ENCODE assay signal across 16 cellular contexts in the genomic region with DNA sequence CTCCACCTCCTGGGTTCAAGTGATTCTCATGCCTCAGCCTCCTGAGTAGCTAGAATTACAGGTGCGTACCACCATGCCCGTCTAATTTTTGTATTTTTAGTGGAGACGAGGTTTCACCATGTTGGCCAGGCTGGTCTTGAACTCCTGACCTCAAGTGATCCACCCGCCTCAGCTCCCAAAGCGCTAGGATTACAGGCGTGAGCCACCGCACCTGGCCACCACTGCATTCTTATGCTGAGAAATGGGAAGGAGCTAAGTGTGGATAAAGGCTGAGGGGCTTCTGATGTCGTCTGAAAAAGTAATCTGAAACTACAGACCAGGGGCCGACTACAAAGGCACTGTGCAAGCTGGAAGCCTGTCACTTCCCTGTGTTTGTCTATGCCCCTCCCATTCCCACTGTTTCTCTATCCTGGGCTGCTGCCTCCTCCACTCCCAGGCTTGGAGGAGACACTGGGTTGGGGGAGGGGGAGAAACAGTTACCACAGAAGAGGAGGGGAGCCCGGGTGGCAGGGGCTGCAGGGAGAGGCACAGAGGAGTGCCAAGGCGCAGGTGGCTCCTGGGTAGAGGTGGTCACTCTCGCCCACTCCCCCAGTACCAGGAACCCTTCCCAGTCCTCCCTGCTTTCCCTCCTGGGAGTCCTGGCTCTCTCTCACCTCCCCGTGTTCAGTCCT. TPM values are rescaled to one million over a fixed set of nuclear protein-coding genes. Genes with fewer than 3 reads are reported as not detected.
DNase-seq lines count a peak whose midpoint lies in the region; ATAC-seq and TF ChIP-seq lines count a peak whose summit lies in the region.
"Had no signal": no experiment of that assay in that cellular context is flagged by ENCODE, and none has a peak within 500 bp of the region (broad histone marks: within the 10 kb centered on the region; RNA-seq: fewer than 3 reads in every experiment).

No MANE protein-coding gene starts in this region.

- no peaks in the 10 kb centered on the region for H3K79me1 ChIP-seq in H9 (ENCODE audit: insufficient read depth, low read depth, low read length, poor library complexity, severe bottlenecking)

- H3K27me3 Mint-ChIP-seq in H9 (ENCODE audit: low read depth): peaks cover 29% of the 10 kb centered on the region
- H3K27me3 Mint-ChIP-seq in activated naive CD8-positive, alpha-beta T cell treated with anti-CD3 and anti-CD28 coated beads for 36 hours: no peaks in the 10 kb centered on the region
- H3K27me3 Mint-ChIP-seq: activated CD4-positive, alpha-beta memory T cell treated with anti-CD3 and anti-CD28 coated beads for 36 hours; effector memory CD8-positive, alpha-beta T cell had no signal

- no peak overlapping the region for H2AK5ac ChIP-seq in H9 (ENCODE audit: insufficient read length, low read length)

- H2BK120ac ChIP-seq in H9 (ENCODE audit: low read depth, low read length, poor library complexity, severe bottlenecking): no peak overlapping the region

- no peak overlapping the region; a peak in 1 of 5 replicates for H3K4me3 Mint-ChIP-seq in H9
- no peak overlapping the region for H3K4me3 Mint-ChIP-seq in activated naive CD8-positive, alpha-beta T cell treated with anti-CD3 and anti-CD28 coated beads for 36 hours
- H3K4me3 Mint-ChIP-seq: activated CD4-positive, alpha-beta memory T cell treated with anti-CD3 and anti-CD28 coated beads for 36 hours; activated T-cell treated with anti-CD3 and anti-CD28 coated beads, Interleukin-2, amount 50 U/mL, for 4 hours had no signal

- no peak overlapping the region for H2BK20ac ChIP-seq in H9 (ENCODE audit: low read depth, low read length, poor library complexity, severe bottlenecking)

- H3K27ac ChIP-seq in BLaER1 (no peak overlapping the region), H9 (ENCODE audit: insufficient read length, low read depth, low read length) (no peak overlapping the region)
- H3K27ac ChIP-seq: left lung, Peyer's patch had no signal

- H3K9ac ChIP-seq in BLaER1: 0 out of 2 replicates have a peak overlapping the region, but pooled peaks have one; percentile 48
- no peak overlapping the region for H3K9ac ChIP-seq in H9 (ENCODE audit: extremely low read depth, insufficient read length, low read length)
- peak overlapping the region; percentile 34 for H3K9ac ChIP-seq in adipocyte (ENCODE audit: low read length)

- H2BK12ac ChIP-seq in H9 (ENCODE audit: insufficient read length, low read depth, low read length): no peak overlapping the region

- H3K23me2 ChIP-seq in H9 (ENCODE audit: insufficient read length, low read depth, low read length, poor library complexity, severe bottlenecking): peaks cover 4% of the 10 kb centered on the region

- H3K79me2 ChIP-seq in H9 (ENCODE audit: insufficient read depth, low read length): no peaks in the 10 kb centered on the region; the same call in 1 of the 2 replicates

- no peak overlapping the region for H3K27ac Mint-ChIP-seq in H9
- H3K27ac Mint-ChIP-seq in activated naive CD8-positive, alpha-beta T cell treated with anti-CD3 and anti-CD28 coated beads for 36 hours: no peak overlapping the region

- H3K36me3 ChIP-seq in BLaER1: peaks cover 63% of the 10 kb centered on the region
- peaks cover 47% of the 10 kb centered on the region for H3K36me3 ChIP-seq in adipocyte (ENCODE audit: control insufficient read depth, insufficient read depth, low read length, severe bottlenecking)

- H3K9me3 ChIP-seq in BLaER1: no peaks in the 10 kb centered on the region
- no peaks in the 10 kb centered on the region for H3K9me3 ChIP-seq in H9 (ENCODE audit: control insufficient read depth, low read depth, low read length)
- H3K9me3 ChIP-seq in adipocyte (ENCODE audit: control insufficient read depth, low read length): no peaks in the 10 kb centered on the region
- H3K9me3 ChIP-seq: left lung, Peyer's patch had no signal

- H3K4me3 ChIP-seq in BLaER1 (no peak overlapping the region), adipocyte (ENCODE audit: low read length) (no peak overlapping the region)
- H3K4me3 ChIP-seq: left lung, Peyer's patch had no signal

- no peak overlapping the region for H3K23ac ChIP-seq in H9 (ENCODE audit: insufficient read length, low read depth, low read length)

- H4K91ac ChIP-seq in H9 (ENCODE audit: insufficient read length, low read depth, low read length): no peak overlapping the region

- no peak overlapping the region for H3K14ac ChIP-seq in H9 (ENCODE audit: insufficient read depth, low read length)

- no peaks in the 10 kb centered on the region for H3K9me3 Mint-ChIP-seq in H9
- H3K9me3 Mint-ChIP-seq in activated naive CD8-positive, alpha-beta T cell treated with anti-CD3 and anti-CD28 coated beads for 36 hours: no peaks in the 10 kb centered on the region
- H3K9me3 Mint-ChIP-seq: activated CD4-positive, alpha-beta memory T cell treated with anti-CD3 and anti-CD28 coated beads for 36 hours; activated T-cell treated with anti-CD3 and anti-CD28 coated beads, Interleukin-2, amount 50 U/mL, for 4 hours; effector memory CD8-positive, alpha-beta T cell had no signal

- H3K4me1 ChIP-seq in BLaER1 (peaks cover 66% of the 10 kb centered on the region), H9 (ENCODE audit: insufficient read depth, low read length) (peaks cover 8% of the 10 kb centered on the region), adipocyte (ENCODE audit: control insufficient read depth, insufficient read depth, low read length) (peaks cover 30% of the 10 kb centered on the region)

- no peak overlapping the region for H3K18ac ChIP-seq in H9 (ENCODE audit: insufficient read length, low read depth, low read length)

- H3T11ph ChIP-seq in H9 (ENCODE audit: low read length): no peak overlapping the region

- WGBS in H9 (ENCODE audit: extremely low coverage, insufficient read length, low lambda C conversion rate): no CpG with 5 or more reads among the region's 13 CpGs

- H3K4ac ChIP-seq in H9 (ENCODE audit: low read depth, low read length): no peak overlapping the region

- H3K27me3 ChIP-seq in BLaER1: no peaks in the 10 kb centered on the region
- H3K27me3 ChIP-seq in H9 (ENCODE audit: insufficient read depth, low read length): peaks cover 12% of the 10 kb centered on the region; the same call in 1 of the 2 replicates
- H3K27me3 ChIP-seq in adipocyte (replicated peaks; ENCODE audit: control insufficient read depth, insufficient read depth, low read length): no peaks in the 10 kb centered on the region
- H3K27me3 ChIP-seq: left lung, Peyer's patch had no signal

- H4K8ac ChIP-seq in H9 (replicated peaks; ENCODE audit: insufficient read length, low read depth, low read length): no peak overlapping the region

- H3K4me1 Mint-ChIP-seq in H9: peaks cover 44 to 64% of the 10 kb centered on the region in 2 experiments
- H3K4me1 Mint-ChIP-seq in activated naive CD8-positive, alpha-beta T cell treated with anti-CD3 and anti-CD28 coated beads for 36 hours: peaks cover 41% of the 10 kb centered on the region

- H3K36me3 Mint-ChIP-seq in H9 (ENCODE audit: insufficient read depth in 1 of 3, low read depth in 3 of 3): peaks cover 17 to 33% (median 18%) of the 10 kb centered on the region in 3 experiments
- peaks cover 53% of the 10 kb centered on the region for H3K36me3 Mint-ChIP-seq in activated naive CD8-positive, alpha-beta T cell treated with anti-CD3 and anti-CD28 coated beads for 36 hours

- H3K4me2 ChIP-seq in BLaER1 (peak overlapping the region; percentile 93), H9 (ENCODE audit: insufficient read depth, insufficient read length, low read length) (no peak overlapping the region)

- ATAC-seq in GM19351 (IDR thresholded peaks at IDR 0.05; ENCODE audit: unreplicated experiment): no peak
- ATAC-seq: activated T-cell treated with anti-CD3 and anti-CD28 coated beads, Interleukin-2, amount 50 U/mL, for 4 hours; effector memory CD8-positive, alpha-beta T cell; left lung had no signal

- H3K56ac ChIP-seq in H9 (ENCODE audit: insufficient read length, low read depth, low read length): no peak overlapping the region

- H2BK5ac ChIP-seq in H9 (ENCODE audit: insufficient read length, low read length): no peak overlapping the region

- H4K20me1 ChIP-seq in BLaER1: peaks cover 12% of the 10 kb centered on the region; the same call in 1 of the 2 replicates
- peaks cover 2% of the 10 kb centered on the region for H4K20me1 ChIP-seq in H9 (ENCODE audit: control insufficient read depth, insufficient read depth, insufficient read length)

- H2BK15ac ChIP-seq in H9 (ENCODE audit: low read depth, low read length): no peak overlapping the region

- no peak overlapping the region for H4K5ac ChIP-seq in H9 (ENCODE audit: insufficient read length, low read depth, low read length)

- TF ChIP-seq CTCF in H9 (conservative IDR thresholded peaks at IDR 0.05): no peak

- no peak overlapping the region for H2AFZ ChIP-seq in H9 (ENCODE audit: low read length)

- DNase-seq in H9 (peak; percentile 57), adipocyte (ENCODE audit: low read depth) (no peak), left kidney (ENCODE audit: low read depth, low spot score) (peak; percentile 94), iPS-NIHi7 (ENCODE audit: extremely low spot score) (no peak), SIG-M5 (lab: John Stamatoyannopoulos, UW) (no peak)
- no peak for DNase-seq in activated naive CD8-positive, alpha-beta T cell treated with anti-CD3 and anti-CD28 coated beads for 36 hours
- DNase-seq: activated CD4-positive, alpha-beta memory T cell treated with anti-CD3 and anti-CD28 coated beads for 36 hours; activated T-cell treated with anti-CD3 and anti-CD28 coated beads, Interleukin-2, amount 50 U/mL, for 4 hours; AML-193; central memory CD4-positive, alpha-beta T cell; effector memory CD8-positive, alpha-beta T cell; NCI-H1930; Peyer's patch had no signal

RNA-seq across cellular contexts. Expression of a gene that starts 2.9 kb away (rescaled TPM):
- 143 and 149 TPM in 2 replicates for total RNA-seq in H9 (2021)
- total RNA-seq in activated naive CD8-positive, alpha-beta T cell treated with anti-CD3 and anti-CD28 coated beads for 36 hours: 100 to 1,000 TPM; 196 to 200 TPM

RNA-seq across cellular contexts. Expression of a gene that starts 8.0 kb away (rescaled TPM):
- total RNA-seq in H9 (2021): 35.3 and 40.6 TPM in 2 replicates
- total RNA-seq in activated naive CD8-positive, alpha-beta T cell treated with anti-CD3 and anti-CD28 coated beads for 36 hours: 100 to 1,000 TPM; 112 to 121 TPM

RNA-seq across cellular contexts. Expression of a gene that starts 8.5 kb away (rescaled TPM):
- 0.79 and 1.0 TPM in 2 replicates for total RNA-seq in H9 (2021)
- 1 to 10 TPM; 2.0 to 2.8 TPM for total RNA-seq in activated naive CD8-positive, alpha-beta T cell treated with anti-CD3 and anti-CD28 coated beads for 36 hours

RNA-seq across cellular contexts. Expression of a gene that starts 13.3 kb away (rescaled TPM):
- total RNA-seq in H9 (2021): 20.7 and 24.9 TPM in 2 replicates
- total RNA-seq in activated naive CD8-positive, alpha-beta T cell treated with anti-CD3 and anti-CD28 coated beads for 36 hours: 10 to 100 TPM; 29.1 to 32.2 TPM

RNA-seq across cellular contexts. Expression of a gene that starts 17.2 kb away (rescaled TPM):
- total RNA-seq in H9 (2021): 30.6 and 30.8 TPM in 2 replicates
- 10 to 100 TPM; 63.0 to 68.7 TPM for total RNA-seq in activated naive CD8-positive, alpha-beta T cell treated with anti-CD3 and anti-CD28 coated beads for 36 hours

Comparison
In these comparisons a context has a peak if more than half of its experiments do, and no peak if none do; other contexts are left out.
1. DNase-seq: peak in H9 (single experiment) and left kidney (single experiment); none in adipocyte (single experiment), activated naive CD8-positive, alpha-beta T cell treated with anti-CD3 and anti-CD28 coated beads for 36 hours (single experiment), iPS-NIHi7 (single experiment) and SIG-M5 (single experiment).